ENCODE assay signal across 8 cellular contexts in the genomic region with DNA sequence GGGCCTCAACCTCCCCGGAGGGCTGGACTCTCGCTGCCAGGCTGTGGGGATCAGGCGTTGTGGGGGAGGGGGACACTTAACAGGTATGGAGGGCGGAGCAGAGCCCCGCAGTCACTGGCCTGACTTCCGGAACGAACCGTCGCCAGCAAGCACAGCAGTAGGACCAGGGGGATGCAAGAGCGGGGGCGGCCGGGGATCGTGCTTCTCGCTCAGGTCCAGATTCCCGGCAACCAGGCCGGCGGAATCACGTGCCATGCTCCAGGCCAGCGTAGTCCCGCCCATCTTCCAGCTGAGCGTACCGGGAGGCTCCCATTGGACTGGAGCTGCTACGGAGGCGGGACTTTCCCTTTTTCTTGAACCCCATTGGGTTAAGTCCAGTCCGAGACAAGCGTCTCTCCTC. TPM values are rescaled to one million over a fixed set of nuclear protein-coding genes. Genes with fewer than 3 reads are reported as not detected.
A peak's percentile ranks its signal among the peaks of the same experiment; 100 is the strongest.
DNase-seq lines count a peak whose midpoint lies in the region; ATAC-seq and TF ChIP-seq lines count a peak whose summit lies in the region.

No MANE protein-coding gene starts in this region.

- H3K9me3 Mint-ChIP-seq in IgD-negative memory B cell (no peaks in the 10 kb centered on the region), HFFc6 (no peaks in the 10 kb centered on the region)
- no peaks in the 10 kb centered on the region for H3K9me3 Mint-ChIP-seq in activated naive CD4-positive, alpha-beta T cell treated with anti-CD3 and anti-CD28 coated beads, Interleukin-2, amount 50 U/mL, for 72 hours

- H3K36me3 Mint-ChIP-seq in IgD-negative memory B cell (peaks cover 1% of the 10 kb centered on the region), HFFc6 (ENCODE audit: low read depth) (no peaks in the 10 kb centered on the region)
- H3K36me3 Mint-ChIP-seq in activated naive CD4-positive, alpha-beta T cell treated with anti-CD3 and anti-CD28 coated beads, Interleukin-2, amount 50 U/mL, for 72 hours: no peaks in the 10 kb centered on the region

- TF ChIP-seq CTCF in HFFc6 (IDR thresholded peaks at IDR 0.05): no peak

- peaks cover 10 to 15% (median 12%) of the 10 kb centered on the region in 3 donors for H3K4me1 Mint-ChIP-seq in IgD-negative memory B cell
- peaks cover 31% of the 10 kb centered on the region for H3K4me1 Mint-ChIP-seq in HFFc6 (ENCODE audit: low read depth)

- H3K27me3 Mint-ChIP-seq in IgD-negative memory B cell (no peaks in the 10 kb centered on the region), HFFc6 (ENCODE audit: insufficient read depth) (peaks cover 7% of the 10 kb centered on the region)

- H3K4me3 Mint-ChIP-seq in IgD-negative memory B cell (peak overlapping the region; percentile 42 to 93 (median 86)), HFFc6 (no peak overlapping the region)

- DNase-seq in Ammon's horn (ENCODE audit: low spot score): peak; percentile 46
- DNase-seq in activated naive CD4-positive, alpha-beta T cell treated with anti-CD3 and anti-CD28 coated beads, Interleukin-2, amount 50 U/mL, for 72 hours (ENCODE audit: low spot score in 2 of 2): peak; percentile 33 to 82
- peak in 33 of 51 donors; percentile 6 to 79 (median 29) for DNase-seq in hypothalamus (lab: John Stamatoyannopoulos, UW)
- DNase-seq in stimulated activated CD8-positive, alpha-beta memory T cell treated with anti-CD3 and anti-CD28 coated beads, Interleukin-4, amount 100 ng/mL, for 24 hours (ENCODE audit: low read depth): peak; percentile 26
- DNase-seq in HFFc6: no peak
- DNase-seq in NCI-H1105 (lab: John Stamatoyannopoulos, UW): no peak

- H3K27ac Mint-ChIP-seq in IgD-negative memory B cell (peak overlapping the region in 1 of 3 donors; percentile 42), HFFc6 (no peak overlapping the region)
- peak overlapping the region in 1 of 2 donors; percentile 84 for H3K27ac Mint-ChIP-seq in activated naive CD4-positive, alpha-beta T cell treated with anti-CD3 and anti-CD28 coated beads, Interleukin-2, amount 50 U/mL, for 72 hours

- peak; percentile 89 to 100 for ATAC-seq in activated naive CD4-positive, alpha-beta T cell treated with anti-CD3 and anti-CD28 coated beads, Interleukin-2, amount 50 U/mL, for 72 hours
- no peak for ATAC-seq in HG03280 (IDR thresholded peaks at IDR 0.05; ENCODE audit: unreplicated experiment)

RNA-seq across cellular contexts. Expression of gene POU5F1, which starts 10.0 kb away (rescaled TPM):
- 0.70 TPM for polyA plus RNA-seq in IgD-negative memory B cell
- total RNA-seq in activated naive CD4-positive, alpha-beta T cell treated with anti-CD3 and anti-CD28 coated beads, Interleukin-2, amount 50 U/mL, for 72 hours: under 1 TPM in 1 of 2 donors, not detected in 1; 0.59 TPM
- under 1 TPM; 0.17 to 0.63 (median 0.33) TPM for total RNA-seq in HFFc6 (2021; fragmentation: NEBNext Ultra II Directional; extraction: Animal tissue kit (Norgen Biotek cat#: 25700))

RNA-seq across cellular contexts. Expression of gene TCF19, which starts 22.1 kb away (rescaled TPM):
- 14.9 TPM for polyA plus RNA-seq in IgD-negative memory B cell
- 100 to 1,000 TPM in 1 of 2 donors, 10 to 100 TPM in 1; 93.3 to 100 TPM for total RNA-seq in activated naive CD4-positive, alpha-beta T cell treated with anti-CD3 and anti-CD28 coated beads, Interleukin-2, amount 50 U/mL, for 72 hours
- total RNA-seq in HFFc6 (2021; fragmentation: NEBNext Ultra II Directional; extraction: Animal tissue kit (Norgen Biotek cat#: 25700)): 10 to 100 TPM; 14.2 to 32.9 (median 29.6) TPM

RNA-seq across cellular contexts. Expression of gene CCHCR1, which starts 22.9 kb away (rescaled TPM):
- polyA plus RNA-seq in IgD-negative memory B cell: 9.4 TPM
- total RNA-seq in activated naive CD4-positive, alpha-beta T cell treated with anti-CD3 and anti-CD28 coated beads, Interleukin-2, amount 50 U/mL, for 72 hours: 10 to 100 TPM; 73.5 to 86.2 TPM
- 10 to 100 TPM; 12.0 to 24.3 (median 23.5) TPM for total RNA-seq in HFFc6 (2021; fragmentation: NEBNext Ultra II Directional; extraction: Animal tissue kit (Norgen Biotek cat#: 25700))

RNA-seq across cellular contexts. Expression of gene PSORS1C2, which starts 41.6 kb away (rescaled TPM):
- polyA plus RNA-seq in IgD-negative memory B cell: not detected
- total RNA-seq in activated naive CD4-positive, alpha-beta T cell treated with anti-CD3 and anti-CD28 coated beads, Interleukin-2, amount 50 U/mL, for 72 hours: not detected
- not detected for total RNA-seq in HFFc6 (2021; fragmentation: NEBNext Ultra II Directional; extraction: Animal tissue kit (Norgen Biotek cat#: 25700))

Comparison
In these comparisons a context has a peak if more than half of its experiments do, and no peak if none do; other contexts are left out.
1. DNase-seq: peak in Ammon's horn (single experiment), activated naive CD4-positive, alpha-beta T cell treated with anti-CD3 and anti-CD28 coated beads, Interleukin-2, amount 50 U/mL, for 72 hours (2 of 2), hypothalamus (33 of 51) and stimulated activated CD8-positive, alpha-beta memory T cell treated with anti-CD3 and anti-CD28 coated beads, Interleukin-4, amount 100 ng/mL, for 24 hours (single experiment); none in HFFc6 (single experiment) and NCI-H1105 (single experiment).